In the genomic region with DNA sequence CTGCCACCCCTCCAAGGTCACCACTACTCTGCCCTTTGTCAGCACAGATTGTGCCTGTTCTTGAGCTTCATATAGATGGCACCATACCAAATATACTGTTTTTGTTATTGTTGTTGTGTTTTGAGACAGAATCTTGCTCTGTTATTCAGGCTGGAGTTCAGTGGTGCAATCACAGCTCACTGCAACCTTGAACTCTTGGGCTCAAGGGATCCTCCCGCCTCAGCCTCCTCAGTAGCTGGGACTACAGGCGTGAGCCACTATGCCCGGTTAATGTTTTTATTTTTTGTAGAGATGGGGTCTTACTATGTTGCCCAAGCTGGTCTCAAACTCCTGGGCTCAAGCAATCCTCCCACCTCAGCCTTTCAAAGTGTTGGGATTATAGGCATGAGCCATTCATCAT, we compare ENCODE assay signal across 8 cellular contexts. TPM values are rescaled to one million over a fixed set of nuclear protein-coding genes. Genes with fewer than 3 reads are reported as not detected.
DNase-seq lines count a peak whose midpoint lies in the region; ATAC-seq and TF ChIP-seq lines count a peak whose summit lies in the region.
"Not testable (repeated sequence)": the region's sequence is repeated elsewhere in the genome, so short reads cannot be mapped to it uniquely, and the experiment has no call there.
"Had no signal": no experiment of that assay in that cellular context is flagged by ENCODE, and none has a peak within 500 bp of the region (broad histone marks: within the 10 kb centered on the region; RNA-seq: fewer than 3 reads in every experiment).

No MANE protein-coding gene starts in this region.

- H3K4me1 ChIP-seq in ascending aorta = peaks cover 18 to 36% of the 10 kb centered on the region in 2 donors
- peaks cover 0 to 19% (median 5%) of the 10 kb centered on the region in 3 donors for H3K4me1 ChIP-seq in esophagus squamous epithelium
- H3K4me1 ChIP-seq in right lobe of liver = peaks cover 0 to 54% (median 31%) of the 10 kb centered on the region in 4 donors
- peaks cover 33% of the 10 kb centered on the region for H3K4me1 ChIP-seq in prostate gland (replicated peaks)
- peaks cover 35% of the 10 kb centered on the region for H3K4me1 ChIP-seq in stomach smooth muscle (ENCODE audit: control insufficient read depth, insufficient read depth, low read length)
- H3K4me1 ChIP-seq in vagina = peaks cover 32% of the 10 kb centered on the region

- not testable (repeated sequence) for H3K9me3 ChIP-seq in ascending aorta; esophagus squamous epithelium; right lobe of liver; prostate gland; stomach smooth muscle (ENCODE audit: control insufficient read depth in 2 of 2, low read length in 2 of 2); vagina

- H3K27ac ChIP-seq in C4-2B (peak overlapping the region; percentile 73), ascending aorta (peak overlapping the region; percentile 90 to 91), esophagus squamous epithelium (peak overlapping the region in 3 of 4 donors; percentile 47 to 65 (median 63)), right lobe of liver (peak overlapping the region; percentile 50 to 94 (median 92)), prostate gland (peak overlapping the region; percentile 88 to 91), stomach smooth muscle (ENCODE audit: low read length) (peak overlapping the region; percentile 80), vagina (peak overlapping the region; percentile 68)

- H3K36me3 ChIP-seq in ascending aorta; esophagus squamous epithelium; prostate gland; stomach smooth muscle (ENCODE audit: control insufficient read depth in 2 of 2, insufficient read depth in 2 of 2, low read length in 2 of 2); vagina: not testable (repeated sequence)
- H3K36me3 ChIP-seq in right lobe of liver = peaks cover 0 to 54% (median 17%) of the 10 kb centered on the region in 4 donors

- intact Hi-C loops in ascending aorta (cut with DNase I) = loop anchor here (2.0 to 5.0 kb wide), 3 partner anchors 38 to 102 kb away; no protein-coding TSS in a partner anchor
- intact Hi-C loops in esophagus squamous epithelium (cut with DNase I); right lobe of liver (cut with DNase I); vagina (cut with DNase I): not testable (repeated sequence)
- intact Hi-C loops in prostate gland (cut with DNase I) = loop anchor here (5.0 kb wide), 1 partner anchor 207 kb away; the partner anchor contains the start of gene SLC22A3

- DNase-seq in ascending aorta (ENCODE audit: low spot score in 2 of 2); esophagus squamous epithelium (lab: John Stamatoyannopoulos, UW); right lobe of liver; prostate gland (ENCODE audit: low spot score); vagina (ENCODE audit: extremely low spot score in 2 of 2): not testable (repeated sequence)

- ATAC-seq in right lobe of liver = not testable (repeated sequence)

- H3K4me3 ChIP-seq in ascending aorta = peak overlapping the region in 1 of 2 donors; percentile 25
- H3K4me3 ChIP-seq in esophagus squamous epithelium; right lobe of liver; prostate gland; stomach smooth muscle (ENCODE audit: low read length in 2 of 2); vagina: not testable (repeated sequence)

- TF ChIP-seq CTCF in C4-2B (conservative IDR thresholded peaks at IDR 0.05); ascending aorta (IDR thresholded peaks at IDR 0.05); esophagus squamous epithelium (IDR thresholded peaks at IDR 0.05); right lobe of liver (IDR thresholded peaks at IDR 0.05); prostate gland (IDR thresholded peaks at IDR 0.05); vagina (IDR thresholded peaks at IDR 0.05): not testable (repeated sequence)

- not testable (repeated sequence) for TF ChIP-seq POLR2A in esophagus squamous epithelium (IDR thresholded peaks at IDR 0.05); right lobe of liver (IDR thresholded peaks at IDR 0.05); prostate gland (IDR thresholded peaks at IDR 0.05); vagina (IDR thresholded peaks at IDR 0.05)

- not testable (repeated sequence) for H3K27me3 ChIP-seq in ascending aorta; esophagus squamous epithelium; right lobe of liver; prostate gland (replicated peaks; ENCODE audit: insufficient read depth); stomach smooth muscle (ENCODE audit: control insufficient read depth in 1 of 2, insufficient read depth in 2 of 2, low read length in 2 of 2); vagina

- not testable (repeated sequence) for H3K9ac ChIP-seq in stomach smooth muscle (ENCODE audit: low read length in 2 of 2)

- 96 to 100% methylated on average over 3 of the region's 3 CpGs for WGBS in esophagus squamous epithelium, 2 donors
- WGBS in right lobe of liver (ENCODE audit: insufficient coverage, low coverage, low lambda C conversion rate, missing lambda C conversion rate) = 40% methylated on average over 2 of the region's 3 CpGs
- 86% methylated on average over 3 of the region's 3 CpGs for WGBS in prostate gland

RNA-seq across cellular contexts. Expression of gene SLC22A1, which starts 18.9 kb away (rescaled TPM):
- total RNA-seq in ascending aorta = not detected
- under 1 TPM in 3 of 4 donors, not detected in 1; 0.35 to 0.53 (median 0.38) TPM for total RNA-seq in esophagus squamous epithelium
- total RNA-seq in right lobe of liver = 1,000 to 10,000 TPM in 3 of 6 experiments, 100 to 1,000 TPM in 3; 190 to 1,656 (median 769) TPM
- total RNA-seq in prostate gland = 1 to 10 TPM in 1 of 2 donors, under 1 TPM in 1; 0.80 to 4.4 TPM
- 1.2 TPM for total RNA-seq in vagina
- total RNA-seq: GM23248 had no signal

Comparison
In these comparisons a context has a peak if more than half of its experiments do, and no peak if none do; other contexts are left out.
1. RNA of gene SLC22A1, which starts 18.9 kb away (total RNA-seq): 190 to 1,656 TPM in right lobe of liver; 0.80 to 4.4 TPM in prostate gland, 1.2 TPM in vagina (single experiment), 0.35 to 0.53 TPM in esophagus squamous epithelium and not detected in ascending aorta (single experiment); every median in the first group is over 10 times any median in the second.
2. Peak in every context shown above with its lines, with median percentiles within 50 percentile points of each other: H3K27ac ChIP-seq.